Comparison of ENCODE assay signal across 16 cellular contexts in the genomic region with DNA sequence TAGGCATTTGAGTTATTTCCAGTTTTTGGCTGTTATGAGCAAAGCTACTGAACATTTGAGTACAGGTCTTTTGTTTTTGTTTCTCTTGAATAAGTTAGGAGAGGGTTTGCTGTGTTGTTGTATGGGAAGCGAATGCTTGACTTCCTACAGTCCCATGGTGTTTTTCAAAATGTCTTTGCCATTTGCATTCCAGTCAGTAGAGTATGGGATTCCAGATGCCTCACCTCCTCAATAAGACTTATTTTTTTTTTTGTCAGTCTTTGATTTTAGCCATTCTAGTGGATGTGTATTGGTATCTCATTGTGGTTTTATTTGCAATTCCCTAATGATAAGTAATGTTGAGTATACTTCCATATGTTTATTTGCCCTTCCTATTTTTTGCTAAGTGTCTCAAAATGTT. TPM values are rescaled to one million over a fixed set of nuclear protein-coding genes. Genes with fewer than 3 reads are reported as not detected.
DNase-seq lines count a peak whose midpoint lies in the region; ATAC-seq and TF ChIP-seq lines count a peak whose summit lies in the region.
"Had no signal": no experiment of that assay in that cellular context is flagged by ENCODE, and none has a peak within 500 bp of the region (broad histone marks: within the 10 kb centered on the region; RNA-seq: fewer than 3 reads in every experiment).

No MANE protein-coding gene starts in this region.

- H3K9ac ChIP-seq in BLaER1 treated with 17β-estradiol and CSF1 and Interleukin-3, amounts not matched to agents 10 nM and 100 nM, result no peak overlapping the region

- no peak overlapping the region; a peak in 1 of 22 replicates for H3K27ac ChIP-seq in BLaER1 treated with 17β-estradiol and CSF1 and Interleukin-3, amounts not matched to agents 10 nM and 100 nM
- no peak overlapping the region for H3K27ac ChIP-seq in osteoblast (ENCODE audit: low read depth, low read length)
- H3K27ac ChIP-seq: brain microvascular endothelial cell had no signal

- DNase-seq in ELR (ENCODE audit: low read depth) (peak; percentile 51), astrocyte of the hippocampus (ENCODE audit: low read depth, low spot score) (peak; percentile 28), mesothelial cell of epicardium (ENCODE audit: low spot score in 2 of 2, unreplicated experiment in 2 of 2) (no peak), osteoblast (ENCODE audit: insufficient read length, low spot score, missing footprints) (no peak), RKO (ENCODE audit: low spot score) (no peak), NCI-H345 (lab: John Stamatoyannopoulos, UW) (no peak)
- DNase-seq: activated CD4-positive, CD25-positive, alpha-beta regulatory T cell treated with anti-CD3 and anti-CD28 coated beads, Interleukin-2, amount 50 U/mL, for 72 hours; brain microvascular endothelial cell; effector CD8-positive, alpha-beta T cell; foreskin melanocyte; NCI-H1436; T-helper 1 cell had no signal

- peaks cover 0 to 32% (median 21%) of the 10 kb centered on the region in 11 experiments; a peak in 19 of 22 replicates for H3K36me3 ChIP-seq in BLaER1 treated with 17β-estradiol and CSF1 and Interleukin-3, amounts not matched to agents 10 nM and 100 nM
- no peaks in the 10 kb centered on the region for H3K36me3 ChIP-seq in osteoblast (ENCODE audit: insufficient read depth, low read length)
- H3K36me3 ChIP-seq: brain microvascular endothelial cell had no signal

- H3K4me1 ChIP-seq in BLaER1 treated with 17β-estradiol and CSF1 and Interleukin-3, amounts not matched to agents 10 nM and 100 nM, result peaks cover 23 to 77% (median 42%) of the 10 kb centered on the region in 10 experiments
- no peaks in the 10 kb centered on the region for H3K4me1 ChIP-seq in osteoblast (ENCODE audit: insufficient read depth, low read length)

- TF ChIP-seq CTCF in mesothelial cell of epicardium (IDR thresholded peaks at IDR 0.05; ENCODE audit: unreplicated experiment), result no peak
- TF ChIP-seq CTCF in osteoblast (IDR thresholded peaks at IDR 0.05; ENCODE audit: extremely low read depth, low read depth, low read length), result no peak

- peak overlapping the region in 9 of 11 experiments; percentile 17 to 73 (median 36); a peak in 9 of 22 replicates for H3K4me2 ChIP-seq in BLaER1 treated with 17β-estradiol and CSF1 and Interleukin-3, amounts not matched to agents 10 nM and 100 nM
- no peak overlapping the region for H3K4me2 ChIP-seq in osteoblast (ENCODE audit: insufficient read depth, low read length)

- H3K27me3 Mint-ChIP-seq in mesothelial cell of epicardium (ENCODE audit: low read depth), result no peaks in the 10 kb centered on the region

- H3K79me2 ChIP-seq in osteoblast (ENCODE audit: insufficient read depth, low read length), result peaks cover 91% of the 10 kb centered on the region

- ATAC-seq in HG03095 (IDR thresholded peaks at IDR 0.05; ENCODE audit: unreplicated experiment), result no peak
- ATAC-seq: Panc1 had no signal

- H2AFZ ChIP-seq in osteoblast (ENCODE audit: low read length), result no peak overlapping the region

- peak overlapping the region; percentile 61 for H3K27ac Mint-ChIP-seq in mesothelial cell of epicardium
- H3K27ac Mint-ChIP-seq: activated T-helper 1 cell treated with anti-CD3 and anti-CD28 coated beads, Interleukin-12 subunit alpha, Interleukin-12 subunit beta, Interleukin-2, Interleukin-4 antibody, amounts not matched to agents 30 ng/mL and 10 ng/mL and 1 ng/mL, durations not matched to agents 14 hours and 24 hours and 36 hours had no signal

- no peak overlapping the region for H3K4me3 ChIP-seq in BLaER1 treated with 17β-estradiol and CSF1 and Interleukin-3, amounts not matched to agents 10 nM and 100 nM
- no peak overlapping the region for H3K4me3 ChIP-seq in osteoblast (ENCODE audit: insufficient read depth, low read length)

- H3K4me1 Mint-ChIP-seq in mesothelial cell of epicardium, result peaks cover 28% of the 10 kb centered on the region

- peaks cover 21% of the 10 kb centered on the region for H3K9me3 Mint-ChIP-seq in mesothelial cell of epicardium
- H3K9me3 Mint-ChIP-seq: activated T-helper 1 cell treated with anti-CD3 and anti-CD28 coated beads, Interleukin-12 subunit alpha, Interleukin-12 subunit beta, Interleukin-2, Interleukin-4 antibody, amounts not matched to agents 30 ng/mL and 10 ng/mL and 1 ng/mL, durations not matched to agents 14 hours and 24 hours and 36 hours had no signal

- peaks cover 0 to 46% (median 31%) of the 10 kb centered on the region in 11 experiments; a peak in 18 of 22 replicates for H3K9me3 ChIP-seq in BLaER1 treated with 17β-estradiol and CSF1 and Interleukin-3, amounts not matched to agents 10 nM and 100 nM (replicated peaks in 1 of 11)
- no peaks in the 10 kb centered on the region for H3K9me3 ChIP-seq in osteoblast (ENCODE audit: low read depth, low read length)

- peaks cover 34 to 82% (median 66%) of the 10 kb centered on the region in 11 experiments; a peak in 20 of 22 replicates for H4K20me1 ChIP-seq in BLaER1 treated with 17β-estradiol and CSF1 and Interleukin-3, amounts not matched to agents 10 nM and 100 nM
- H4K20me1 ChIP-seq in osteoblast (ENCODE audit: insufficient read depth, low read length), result peaks cover 58% of the 10 kb centered on the region

- H3K4me3 Mint-ChIP-seq in mesothelial cell of epicardium, result no peak overlapping the region
- H3K4me3 Mint-ChIP-seq: activated T-helper 1 cell treated with anti-CD3 and anti-CD28 coated beads, Interleukin-12 subunit alpha, Interleukin-12 subunit beta, Interleukin-2, Interleukin-4 antibody, amounts not matched to agents 30 ng/mL and 10 ng/mL and 1 ng/mL, durations not matched to agents 14 hours and 24 hours and 36 hours had no signal

- H3K36me3 Mint-ChIP-seq in mesothelial cell of epicardium, result peaks cover 27% of the 10 kb centered on the region

- no peaks in the 10 kb centered on the region for H3K27me3 ChIP-seq in BLaER1 treated with 17β-estradiol and CSF1 and Interleukin-3, amounts not matched to agents 10 nM and 100 nM
- no peaks in the 10 kb centered on the region for H3K27me3 ChIP-seq in osteoblast (ENCODE audit: insufficient read depth, low read length)
- H3K27me3 ChIP-seq: brain microvascular endothelial cell had no signal

RNA-seq across cellular contexts. Expression of a gene that starts 19.4 kb away (rescaled TPM):
- total RNA-seq in mesothelial cell of epicardium (75.8 to 82.0 TPM (median 76.0 TPM) in 3 replicates), osteoblast (97.2 and 109 TPM in 2 replicates)

Comparison
In these comparisons a context has a peak if more than half of its experiments do, and no peak if none do; other contexts are left out.
1. DNase-seq: peak in ELR (single experiment) and astrocyte of the hippocampus (single experiment); none in mesothelial cell of epicardium (0 of 2), osteoblast (single experiment), RKO (single experiment) and NCI-H345 (single experiment).